In genomic region chr10:59055046-59055445, GRCh38 we compare ENCODE assay signal across 18 cellular contexts.
A peak's percentile ranks its signal among the peaks of the same experiment; 100 is the strongest.
DNase-seq lines count a peak whose midpoint lies in the region; ATAC-seq, FAIRE-seq and TF ChIP-seq lines count a peak whose summit lies in the region.
"Had no signal": no experiment of that assay in that cellular context is flagged by ENCODE, and none has a peak within 500 bp of the region (broad histone marks: within the 10 kb centered on the region; RNA-seq: fewer than 3 reads in every experiment).

No MANE protein-coding gene starts in this region.

- no peak overlapping the region for H3K27ac ChIP-seq in kidney (ENCODE audit: low read depth in 2 of 2, low read length in 2 of 2)
- H3K27ac ChIP-seq: 22Rv1, BLaER1 had no signal

- peaks cover 15% of the 10 kb centered on the region for H3K4me1 Mint-ChIP-seq in nephron
- H3K4me1 Mint-ChIP-seq: CD8-positive, alpha-beta memory T cell had no signal

- intact Hi-C loops in kidney (cut with DNase I) = no loop called here

- H3K9me3 ChIP-seq in kidney (ENCODE audit: control insufficient read depth in 1 of 2, low read length in 2 of 2) = no peaks in the 10 kb centered on the region
- H3K9me3 ChIP-seq: HAP-1 had no signal

- DNase-seq in HFF-Myc (ENCODE audit: extremely low read depth, low read depth) (peak; percentile 48), astrocyte of the spinal cord (ENCODE audit: low read depth, low spot score) (peak; percentile 21), fibroblast of peridontal ligament (ENCODE audit: extremely low read depth) (peak; percentile 46), AG08396 (ENCODE audit: low spot score) (no peak), kidney (no peak)
- DNase-seq: AML-193; Caco-2; CD8-positive, alpha-beta memory T cell; DMS53; GF-D8; HFFc6 had no signal

- ATAC-seq in HG03460 (IDR thresholded peaks at IDR 0.05; ENCODE audit: unreplicated experiment) (no peak), HG03196 (IDR thresholded peaks at IDR 0.05; ENCODE audit: unreplicated experiment) (no peak)

- no peak for FAIRE-seq in kidney (lab: Jason Lieb, UNC)
- FAIRE-seq: H1 had no signal

- no peaks in the 10 kb centered on the region for H3K36me3 Mint-ChIP-seq in nephron (ENCODE audit: low read depth)

- peaks cover 7% of the 10 kb centered on the region for H3K27me3 Mint-ChIP-seq in nephron (ENCODE audit: low read depth)
- H3K27me3 Mint-ChIP-seq: CD8-positive, alpha-beta memory T cell had no signal

- H3K4me3 ChIP-seq in HFF-Myc (replicated peaks; ENCODE audit: low read depth, low read length) (no peak overlapping the region), astrocyte of the spinal cord (ENCODE audit: low read depth, low read length) (no peak overlapping the region), kidney (ENCODE audit: low read length in 2 of 2) (no peak overlapping the region)
- H3K4me3 ChIP-seq: BLaER1, HAP-1 had no signal

- H3K9me3 Mint-ChIP-seq in nephron = peaks cover 24% of the 10 kb centered on the region
- H3K9me3 Mint-ChIP-seq: HFFc6 had no signal

- no peak overlapping the region for H3K9ac ChIP-seq in kidney (ENCODE audit: low read length in 2 of 2)
- H3K9ac ChIP-seq: BLaER1 had no signal

- peak overlapping the region in 2 of 3 experiments; percentile 26 to 69 for H3K27ac Mint-ChIP-seq in nephron
- H3K27ac Mint-ChIP-seq: CD8-positive, alpha-beta memory T cell; HFFc6 had no signal

- in situ Hi-C loops in astrocyte of the spinal cord (cut with HindIII; ENCODE audit: low sequenced_read_pairs) = no loop called here

- H3K4me3 Mint-ChIP-seq in nephron = no peak overlapping the region
- H3K4me3 Mint-ChIP-seq: CD8-positive, alpha-beta memory T cell; HFFc6 had no signal

- no peaks in the 10 kb centered on the region for H3K36me3 ChIP-seq in kidney (ENCODE audit: control insufficient read depth in 1 of 2, insufficient read depth in 2 of 2, low read length in 2 of 2)
- H3K36me3 ChIP-seq: BLaER1, HAP-1 had no signal

- no peaks in the 10 kb centered on the region for H3K4me1 ChIP-seq in kidney (ENCODE audit: control insufficient read depth in 1 of 2, insufficient read depth in 1 of 2, low read depth in 1 of 2, low read length in 2 of 2)
- H3K4me1 ChIP-seq: BLaER1, Caco-2, HAP-1 had no signal

- no peak for TF ChIP-seq CTCF in HFF-Myc (IDR thresholded peaks at IDR 0.05; ENCODE audit: low read depth, low read length, missing control alignments)
- no peak for TF ChIP-seq CTCF in astrocyte of the spinal cord (IDR thresholded peaks at IDR 0.05; ENCODE audit: low read depth, low read length)
- TF ChIP-seq CTCF in nephron (IDR thresholded peaks at IDR 0.05; ENCODE audit: unreplicated experiment in 3 of 3) = no peak
- no peak for TF ChIP-seq CTCF in kidney (IDR thresholded peaks at IDR 0.05; ENCODE audit: borderline replicate concordance, extremely low read depth, insufficient read depth)

Comparison
In these comparisons a context has a peak if more than half of its experiments do, and no peak if none do; other contexts are left out.
1. DNase-seq: peak in HFF-Myc (single experiment), astrocyte of the spinal cord (single experiment) and fibroblast of peridontal ligament (single experiment); none in AG08396 (single experiment) and kidney (single experiment).